Comparison of ENCODE assay signal across 22 cellular contexts in the genomic region with DNA sequence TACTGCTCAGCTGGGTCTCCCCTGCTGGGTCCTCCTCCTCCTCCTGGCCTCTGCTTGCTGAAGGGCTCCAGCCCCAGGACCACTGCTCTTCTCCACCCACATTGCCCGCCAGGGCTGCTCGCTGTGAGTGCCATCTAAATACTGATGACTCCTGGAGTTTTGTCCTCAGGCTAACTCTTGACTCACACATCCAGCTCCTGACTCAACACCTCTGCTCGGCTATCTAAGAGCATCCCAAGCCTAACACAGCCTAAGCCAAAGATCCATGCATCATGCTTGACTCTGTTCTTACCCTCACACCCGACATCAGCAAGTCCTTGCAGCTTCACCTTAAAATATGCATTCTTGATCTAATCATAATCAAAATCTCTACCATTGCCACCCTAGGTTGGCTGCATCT.
DNase-seq lines count a peak whose midpoint lies in the region; FAIRE-seq and TF ChIP-seq lines count a peak whose summit lies in the region.
"Had no signal": no experiment of that assay in that cellular context is flagged by ENCODE, and none has a peak within 500 bp of the region (broad histone marks: within the 10 kb centered on the region; RNA-seq: fewer than 3 reads in every experiment).

No MANE protein-coding gene starts in this region.

- no peak overlapping the region for H3K27ac ChIP-seq in H1 (ENCODE audit: low read depth, low read length)
- H3K27ac ChIP-seq in trophoblast cell (ENCODE audit: low read depth, low read length), result no peak overlapping the region
- H3K27ac ChIP-seq: HL-60 had no signal

- no peak overlapping the region for H4K12ac ChIP-seq in trophoblast cell (ENCODE audit: low read depth, low read length)

- H2BK15ac ChIP-seq in H1 (ENCODE audit: low read length), result no peak overlapping the region

- H3K79me2 ChIP-seq in H1 (ENCODE audit: control insufficient read depth in 1 of 2, insufficient read depth in 2 of 2, low read length in 2 of 2) (no peaks in the 10 kb centered on the region), trophoblast cell (ENCODE audit: control insufficient read depth, insufficient read depth, low read length, poor library complexity) (no peaks in the 10 kb centered on the region)

- no peak overlapping the region for H2AK5ac ChIP-seq in H1 (ENCODE audit: low read depth, low read length)
- H2AK5ac ChIP-seq in trophoblast cell (ENCODE audit: low read length), result no peak overlapping the region

- no peak overlapping the region for H3K23ac ChIP-seq in H1 (ENCODE audit: insufficient read length)
- no peak overlapping the region for H3K23ac ChIP-seq in trophoblast cell (ENCODE audit: low read length)

- H3K4me1 ChIP-seq in H1 (replicated peaks in 1 of 4; ENCODE audit: control insufficient read depth in 3 of 4, insufficient read depth in 4 of 4, low read length in 3 of 4), result peaks cover 0 to 4% (median 2%) of the 10 kb centered on the region in 4 experiments; a peak in 2 of 7 replicates
- H3K4me1 ChIP-seq in trophoblast cell (ENCODE audit: control insufficient read depth in 1 of 2, insufficient read depth in 2 of 2, low read length in 2 of 2), result peaks cover 0 to 6% of the 10 kb centered on the region in 2 experiments

- peaks cover 5% of the 10 kb centered on the region for H3K9me3 Mint-ChIP-seq in HFFc6
- H3K9me3 Mint-ChIP-seq in activated T-helper 1 cell treated with anti-CD3 and anti-CD28 coated beads, Interleukin-12 subunit alpha, Interleukin-12 subunit beta, Interleukin-2, Interleukin-4 antibody, amounts not matched to agents 30 ng/mL and 10 ng/mL and 1 ng/mL, durations not matched to agents 14 hours and 24 hours and 36 hours, result peaks cover 15% of the 10 kb centered on the region

- WGBS in H1 (ENCODE audit: extremely low coverage in 1 of 2, insufficient coverage in 1 of 2, insufficient read length in 1 of 2, insufficient replicate concordance in 2 of 2, low coverage in 1 of 2, low lambda C conversion rate in 2 of 2, missing lambda C conversion rate in 1 of 2), 2 experiments, result 94% methylated on average over 4 of the region's 4 CpGs; no CpG with 5 or more reads in 1 of the 2 experiments
- no CpG with 5 or more reads among the region's 4 CpGs for WGBS in trophoblast cell (ENCODE audit: extremely low coverage, insufficient coverage, insufficient read length)

- no peaks in the 10 kb centered on the region for H3K79me1 ChIP-seq in H1 (ENCODE audit: low read depth, low read length)
- H3K79me1 ChIP-seq in trophoblast cell (ENCODE audit: low read length), result no peaks in the 10 kb centered on the region

- no peak overlapping the region for H2BK20ac ChIP-seq in H1 (ENCODE audit: low read length)

- DNase-seq in HFFc6 (peak; percentile 6), RPMI7951 (ENCODE audit: low read depth) (peak; percentile 32), H1 (ENCODE audit: low read depth in 1 of 2, low spot score in 2 of 2) (no peak), trophoblast cell (peak; percentile 62 to 75), NCI-H524 treated with DMSO at 0.1 percent for 48 hours (lab: John Stamatoyannopoulos, UW) (no peak), iPS-NIHi7 (ENCODE audit: extremely low spot score) (no peak)
- DNase-seq in activated T-helper 1 cell treated with anti-CD3 and anti-CD28 coated beads, Interleukin-12 subunit alpha, Interleukin-12 subunit beta, Interleukin-2, Interleukin-4 antibody, amounts not matched to agents 30 ng/mL and 10 ng/mL and 1 ng/mL, durations not matched to agents 14 hours and 24 hours and 36 hours (ENCODE audit: low spot score), result no peak
- DNase-seq: CD4-positive, CD25-positive, alpha-beta regulatory T cell; DMS 273 treated with DMSO at 0.1 percent for 48 hours; DMS79 treated with DMSO at 0.1 percent for 48 hours; H9; KG1; NCI-H1417; NCI-H1694 treated with DMSO at 0.1 percent for 48 hours; NCI-H2081 treated with DMSO at 0.1 percent for 48 hours; NCI-H446; NCI-H526 treated with DMSO at 0.1 percent for 48 hours; RPMI8226; SIG-M5; SK-N-SH had no signal

- H2AFZ ChIP-seq in H1 (ENCODE audit: low read length) (no peak overlapping the region), trophoblast cell (ENCODE audit: insufficient read depth, low read length, poor library complexity) (no peak overlapping the region)

- no peak overlapping the region for H3K4ac ChIP-seq in H1 (replicated peaks; ENCODE audit: insufficient read length, low read depth, low read length)
- H3K4ac ChIP-seq in trophoblast cell (ENCODE audit: low read depth, low read length), result no peak overlapping the region

- CTCF ChIA-PET in H1 (lab: Charles Lee; ENCODE audit: partially characterized antibody), result interaction anchor here (1.9 kb wide), 1 partner anchor 19 kb away, joined by 7 read pairs; no protein-coding TSS in a partner anchor

- no peak overlapping the region for H3K4me3 Mint-ChIP-seq in HFFc6
- H3K4me3 Mint-ChIP-seq in activated T-helper 1 cell treated with anti-CD3 and anti-CD28 coated beads, Interleukin-12 subunit alpha, Interleukin-12 subunit beta, Interleukin-2, Interleukin-4 antibody, amounts not matched to agents 30 ng/mL and 10 ng/mL and 1 ng/mL, durations not matched to agents 14 hours and 24 hours and 36 hours, result no peak overlapping the region
- H3K4me3 Mint-ChIP-seq: CD4-positive, CD25-positive, alpha-beta regulatory T cell; H9 had no signal

- no peak overlapping the region for H2BK120ac ChIP-seq in H1 (replicated peaks; ENCODE audit: low read depth, low read length)
- H2BK120ac ChIP-seq in trophoblast cell (ENCODE audit: insufficient read depth, low read length, poor library complexity), result no peak overlapping the region

- H4K8ac ChIP-seq in H1 (ENCODE audit: extremely low read depth, insufficient read depth, low read length) (no peak overlapping the region), trophoblast cell (ENCODE audit: low read depth, low read length) (no peak overlapping the region)

- peaks cover 22% of the 10 kb centered on the region for H3K27me3 Mint-ChIP-seq in HFFc6 (ENCODE audit: insufficient read depth)
- H3K27me3 Mint-ChIP-seq in activated T-helper 1 cell treated with anti-CD3 and anti-CD28 coated beads, Interleukin-12 subunit alpha, Interleukin-12 subunit beta, Interleukin-2, Interleukin-4 antibody, amounts not matched to agents 30 ng/mL and 10 ng/mL and 1 ng/mL, durations not matched to agents 14 hours and 24 hours and 36 hours (ENCODE audit: insufficient read depth), result no peaks in the 10 kb centered on the region
- H3K27me3 Mint-ChIP-seq: CD4-positive, CD25-positive, alpha-beta regulatory T cell had no signal

- H3K4me1 Mint-ChIP-seq in HFFc6 (ENCODE audit: low read depth), result peaks cover 6% of the 10 kb centered on the region
- H3K4me1 Mint-ChIP-seq in activated T-helper 1 cell treated with anti-CD3 and anti-CD28 coated beads, Interleukin-12 subunit alpha, Interleukin-12 subunit beta, Interleukin-2, Interleukin-4 antibody, amounts not matched to agents 30 ng/mL and 10 ng/mL and 1 ng/mL, durations not matched to agents 14 hours and 24 hours and 36 hours (ENCODE audit: low read depth), result no peaks in the 10 kb centered on the region
- H3K4me1 Mint-ChIP-seq: CD4-positive, CD25-positive, alpha-beta regulatory T cell had no signal

- TF ChIP-seq EP300 in H1 (IDR thresholded peaks at IDR 0.05; ENCODE audit: borderline replicate concordance in 1 of 2, low read depth in 2 of 2, low read length in 2 of 2), result no peak

- H2BK5ac ChIP-seq in H1 (ENCODE audit: low read depth, low read length) (no peak overlapping the region), trophoblast cell (ENCODE audit: low read depth, low read length, poor library complexity) (no peak overlapping the region)

- H4K20me1 ChIP-seq in H1 (replicated peaks in 1 of 2; ENCODE audit: control insufficient read depth in 1 of 2, insufficient read depth in 2 of 2, low read length in 2 of 2), result no peaks in the 10 kb centered on the region

- TF ChIP-seq RAD21 in H1 (IDR thresholded peaks at IDR 0.05 in 1 of 2, conservative IDR thresholded peaks at IDR 0.05 in 1 of 2; ENCODE audit: low read depth in 2 of 2, low read length in 2 of 2), result no peak

- H3K4me3 ChIP-seq in H1 (ENCODE audit: extremely low read depth in 1 of 4, insufficient read depth in 2 of 4, low read depth in 3 of 4, low read length in 4 of 4) (no peak overlapping the region), trophoblast cell (ENCODE audit: low read depth, low read length) (no peak overlapping the region)

- TF ChIP-seq CTCF in HFFc6 (IDR thresholded peaks at IDR 0.05) (no peak), H1 (IDR thresholded peaks at IDR 0.05; ENCODE audit: control extremely low read depth in 1 of 3, insufficient read depth in 1 of 3, low read depth in 1 of 3, low read length in 3 of 3) (no peak)

- H2BK12ac ChIP-seq in H1 (ENCODE audit: low read depth, low read length), result 0 out of 2 replicates have a peak overlapping the region, but pooled peaks have one; percentile 68
- H2BK12ac ChIP-seq in trophoblast cell (ENCODE audit: low read length), result no peak overlapping the region

- H4K91ac ChIP-seq in H1 (replicated peaks; ENCODE audit: insufficient read length, low read length), result no peak overlapping the region
- H4K91ac ChIP-seq in trophoblast cell (ENCODE audit: low read depth, low read length), result no peak overlapping the region

- H3K14ac ChIP-seq in H1 (ENCODE audit: insufficient read length) (no peak overlapping the region), trophoblast cell (ENCODE audit: low read length) (no peak overlapping the region)

- H4K5ac ChIP-seq in H1 (ENCODE audit: insufficient read length, low read depth, low read length), result no peak overlapping the region

- no peak overlapping the region for H3K9ac ChIP-seq in H1 (replicated peaks in 1 of 4; ENCODE audit: extremely low read depth in 1 of 4, low read depth in 3 of 4, low read length in 3 of 4)
- H3K9ac ChIP-seq in trophoblast cell (ENCODE audit: low read length), result no peak overlapping the region
- H3K9ac ChIP-seq: SK-N-SH had no signal

- intact Hi-C loops in activated T-helper 1 cell treated with anti-CD3 and anti-CD28 coated beads, Interleukin-12 subunit alpha, Interleukin-12 subunit beta, Interleukin-2, Interleukin-4 antibody, amounts not matched to agents 30 ng/mL and 10 ng/mL and 1 ng/mL, durations not matched to agents 14 hours and 24 hours and 36 hours (cut with micrococcal nuclease), result no loop called here

- no peak for TF ChIP-seq POLR2A in H1 (IDR thresholded peaks at IDR 0.05; ENCODE audit: control extremely low read depth in 1 of 2, low read depth in 2 of 2, low read length in 2 of 2)

- H3K36me3 ChIP-seq in H1 (ENCODE audit: control insufficient read depth in 2 of 4, insufficient read depth in 4 of 4, low read length in 3 of 4) (no peaks in the 10 kb centered on the region), trophoblast cell (ENCODE audit: control insufficient read depth in 1 of 2, insufficient read depth in 2 of 2, low read length in 2 of 2) (no peaks in the 10 kb centered on the region)

- H3K23me2 ChIP-seq in H1 (ENCODE audit: low read depth, low read length), result no peaks in the 10 kb centered on the region

- peaks cover 6% of the 10 kb centered on the region; the same call in 1 of the 2 replicates for H3K36me3 Mint-ChIP-seq in HFFc6 (ENCODE audit: low read depth)
- H3K36me3 Mint-ChIP-seq in activated T-helper 1 cell treated with anti-CD3 and anti-CD28 coated beads, Interleukin-12 subunit alpha, Interleukin-12 subunit beta, Interleukin-2, Interleukin-4 antibody, amounts not matched to agents 30 ng/mL and 10 ng/mL and 1 ng/mL, durations not matched to agents 14 hours and 24 hours and 36 hours (ENCODE audit: low read depth), result no peaks in the 10 kb centered on the region
- H3K36me3 Mint-ChIP-seq: CD4-positive, CD25-positive, alpha-beta regulatory T cell had no signal

- H3K9me3 ChIP-seq in H1 (ENCODE audit: insufficient read depth in 2 of 2, low read depth in 1 of 2, low read length in 1 of 2), result peaks cover 0 to 3% of the 10 kb centered on the region in 2 experiments; a peak in 1 of 4 replicates
- peaks cover 3% of the 10 kb centered on the region for H3K9me3 ChIP-seq in trophoblast cell (ENCODE audit: insufficient read depth, low read depth, low read length)
- H3K9me3 ChIP-seq: SK-N-SH had no signal

- POLR2A ChIA-PET in H1 (lab: Charles Lee; ENCODE audit: partially characterized antibody), result interaction anchor here (0.6 kb wide), 1 partner anchor 314 kb away, joined by 3 read pairs; no protein-coding TSS in a partner anchor

- H3K27ac Mint-ChIP-seq in HFFc6, result no peak overlapping the region
- H3K27ac Mint-ChIP-seq in activated T-helper 1 cell treated with anti-CD3 and anti-CD28 coated beads, Interleukin-12 subunit alpha, Interleukin-12 subunit beta, Interleukin-2, Interleukin-4 antibody, amounts not matched to agents 30 ng/mL and 10 ng/mL and 1 ng/mL, durations not matched to agents 14 hours and 24 hours and 36 hours, result no peak overlapping the region
- H3K27ac Mint-ChIP-seq: CD4-positive, CD25-positive, alpha-beta regulatory T cell had no signal

- H3K18ac ChIP-seq in H1 (ENCODE audit: extremely low read depth, low read length), result no peak overlapping the region
- H3K18ac ChIP-seq in trophoblast cell (ENCODE audit: low read length), result no peak overlapping the region

- no peak overlapping the region for H3K56ac ChIP-seq in H1 (replicated peaks; ENCODE audit: insufficient read length, low read depth, low read length)

- H3K4me2 ChIP-seq in H1 (ENCODE audit: insufficient read depth in 1 of 2, low read depth in 2 of 2, low read length in 2 of 2) (no peak overlapping the region), trophoblast cell (ENCODE audit: low read length) (no peak overlapping the region)
- H3K4me2 ChIP-seq: SK-N-SH had no signal

- H3K27me3 ChIP-seq in H1 (replicated peaks in 1 of 4; ENCODE audit: control insufficient read depth in 3 of 4, extremely low read depth in 1 of 4, insufficient read depth in 3 of 4, low read length in 3 of 4) (no peaks in the 10 kb centered on the region), trophoblast cell (ENCODE audit: insufficient read depth, low read length) (peaks cover 2% of the 10 kb centered on the region)

- FAIRE-seq in H1 (lab: Jason Lieb, UNC), result no peak
- FAIRE-seq: G401.6 had no signal

Comparison
In these comparisons a context has a peak if more than half of its experiments do, and no peak if none do; other contexts are left out.
1. DNase-seq: peak in HFFc6 (single experiment), RPMI7951 (single experiment) and trophoblast cell (2 of 2); none in H1 (0 of 2), activated T-helper 1 cell treated with anti-CD3 and anti-CD28 coated beads, Interleukin-12 subunit alpha, Interleukin-12 subunit beta, Interleukin-2, Interleukin-4 antibody, amounts not matched to agents 30 ng/mL and 10 ng/mL and 1 ng/mL, durations not matched to agents 14 hours and 24 hours and 36 hours (single experiment), NCI-H524 treated with DMSO at 0.1 percent for 48 hours (single experiment) and iPS-NIHi7 (single experiment).